ENCODE assay signal across 8 cellular contexts in genomic region chr9:95316794-95317118, GRCh38. TPM values are rescaled to one million over a fixed set of nuclear protein-coding genes. Genes with fewer than 3 reads are reported as not detected.
A peak's percentile ranks its signal among the peaks of the same experiment; 100 is the strongest.
DNase-seq lines count a peak whose midpoint lies in the region; TF ChIP-seq lines count a peak whose summit lies in the region.

No MANE protein-coding gene starts in this region.

- peaks cover 22% of the 10 kb centered on the region for H3K4me1 Mint-ChIP-seq in chondrocyte (ENCODE audit: low read depth)
- peaks cover 17% of the 10 kb centered on the region for H3K4me1 Mint-ChIP-seq in stimulated activated naive CD8-positive, alpha-beta T cell treated with anti-CD3 and anti-CD28 coated beads, Interleukin-15, Interleukin-2, amounts not matched to agents 100 ng/mL and 50 ng/mL, for 24 hours (ENCODE audit: low read depth)

- peak overlapping the region; percentile 90 for H3K27ac Mint-ChIP-seq in chondrocyte (ENCODE audit: unreplicated experiment)
- peak overlapping the region; percentile 59 for H3K27ac Mint-ChIP-seq in stimulated activated naive CD8-positive, alpha-beta T cell treated with anti-CD3 and anti-CD28 coated beads, Interleukin-15, Interleukin-2, amounts not matched to agents 100 ng/mL and 50 ng/mL, for 24 hours

- no peaks in the 10 kb centered on the region for H3K27me3 ChIP-seq in H7 (ENCODE audit: control insufficient read depth, insufficient read depth, low read length)
- no peaks in the 10 kb centered on the region for H3K27me3 ChIP-seq in kidney epithelial cell (ENCODE audit: control insufficient read depth, insufficient read depth, low read length)

- H3K36me3 ChIP-seq in H7 (replicated peaks; ENCODE audit: control insufficient read depth, insufficient read depth, low read length) (no peaks in the 10 kb centered on the region), KOPT-K1 (ENCODE audit: insufficient read depth, low read length) (no peaks in the 10 kb centered on the region), kidney epithelial cell (ENCODE audit: control insufficient read depth, insufficient read depth, low read length) (no peaks in the 10 kb centered on the region)

- H3K27me3 Mint-ChIP-seq in chondrocyte (ENCODE audit: low read depth) = no peaks in the 10 kb centered on the region
- peaks cover 5% of the 10 kb centered on the region for H3K27me3 Mint-ChIP-seq in stimulated activated naive CD8-positive, alpha-beta T cell treated with anti-CD3 and anti-CD28 coated beads, Interleukin-15, Interleukin-2, amounts not matched to agents 100 ng/mL and 50 ng/mL, for 24 hours

- H3K4me3 ChIP-seq in H7 (ENCODE audit: insufficient read depth, low read depth, low read length) = peak overlapping the region; percentile 77
- peak overlapping the region; percentile 97 for H3K4me3 ChIP-seq in kidney epithelial cell (ENCODE audit: low read depth, low read length)

- H3K27ac ChIP-seq in KOPT-K1 (ENCODE audit: low read depth, low read length, poor library complexity, severe bottlenecking) = peak overlapping the region; percentile 98

- DNase-seq in stimulated activated CD8-positive, alpha-beta memory T cell treated with anti-CD3 and anti-CD28 coated beads, Interleukin-15, amount 100 ng/mL, for 48 hours (ENCODE audit: low read depth in 2 of 2) = peak; percentile 44 to 47
- DNase-seq in stimulated activated CD8-positive, alpha-beta memory T cell treated with anti-CD3 and anti-CD28 coated beads, Interleukin-4, amount 100 ng/mL, for 48 hours = no peak
- DNase-seq in H7 (peak; percentile 96), RKO (ENCODE audit: low spot score) (peak; percentile 89), chondrocyte (ENCODE audit: low spot score) (no peak), kidney epithelial cell (ENCODE audit: low read depth) (no peak)

- H3K36me3 Mint-ChIP-seq in chondrocyte (ENCODE audit: low read depth) = no peaks in the 10 kb centered on the region
- no peaks in the 10 kb centered on the region for H3K36me3 Mint-ChIP-seq in stimulated activated naive CD8-positive, alpha-beta T cell treated with anti-CD3 and anti-CD28 coated beads, Interleukin-15, Interleukin-2, amounts not matched to agents 100 ng/mL and 50 ng/mL, for 24 hours (ENCODE audit: low read depth)

- peak overlapping the region; percentile 81 for H3K4me3 Mint-ChIP-seq in chondrocyte (ENCODE audit: unreplicated experiment)
- peak overlapping the region; percentile 83 for H3K4me3 Mint-ChIP-seq in stimulated activated naive CD8-positive, alpha-beta T cell treated with anti-CD3 and anti-CD28 coated beads, Interleukin-15, Interleukin-2, amounts not matched to agents 100 ng/mL and 50 ng/mL, for 24 hours

- TF ChIP-seq CTCF in chondrocyte (IDR thresholded peaks at IDR 0.05) (peak; percentile 61), kidney epithelial cell (IDR thresholded peaks at IDR 0.05; ENCODE audit: insufficient read depth, low read length, poor library complexity, severe bottlenecking) (peak; percentile 25)

- no peaks in the 10 kb centered on the region for H3K9me3 Mint-ChIP-seq in chondrocyte (ENCODE audit: low read depth)
- H3K9me3 Mint-ChIP-seq in stimulated activated naive CD8-positive, alpha-beta T cell treated with anti-CD3 and anti-CD28 coated beads, Interleukin-15, Interleukin-2, amounts not matched to agents 100 ng/mL and 50 ng/mL, for 24 hours = no peaks in the 10 kb centered on the region

- H3K9me3 ChIP-seq in KOPT-K1 (ENCODE audit: insufficient read depth, low read length, poor library complexity, severe bottlenecking) = no peaks in the 10 kb centered on the region

RNA-seq across cellular contexts. Expression of gene FANCC, which starts 0.8 kb away (rescaled TPM):
- 5.8 and 6.7 TPM in 2 replicates for total RNA-seq in H7 (2014; rRNA removed; shearing (Covaris generic))
- total RNA-seq in chondrocyte (9.3 to 14.7 TPM (median 10.3 TPM) in 3 replicates), kidney epithelial cell (6.1 and 7.0 TPM in 2 replicates)

Comparison
In these comparisons a context has a peak if more than half of its experiments do, and no peak if none do; other contexts are left out.
1. DNase-seq: peak in stimulated activated CD8-positive, alpha-beta memory T cell treated with anti-CD3 and anti-CD28 coated beads, Interleukin-15, amount 100 ng/mL, for 48 hours (2 of 2), H7 (single experiment) and RKO (single experiment); none in stimulated activated CD8-positive, alpha-beta memory T cell treated with anti-CD3 and anti-CD28 coated beads, Interleukin-4, amount 100 ng/mL, for 48 hours (single experiment), chondrocyte (single experiment) and kidney epithelial cell (single experiment).